Comparison of ENCODE assay signal across 29 cellular contexts in genomic region chr5:8341416-8341815, GRCh38.
"Had no signal": no experiment of that assay in that cellular context is flagged by ENCODE, and none has a peak within 500 bp of the region (broad histone marks: within the 10 kb centered on the region; RNA-seq: fewer than 3 reads in every experiment).

No MANE protein-coding gene starts in this region.

- H3K9me3 ChIP-seq: ascending aorta, body of pancreas, Peyer's patch, SJSA1, SK-N-SH had no signal

- H3K27me3 ChIP-seq: ascending aorta, body of pancreas, Peyer's patch, SJSA1 had no signal

- H3K36me3 ChIP-seq: ascending aorta, MG63, Peyer's patch, SJSA1, WERI-Rb-1 had no signal

- DNase-seq: activated CD4-positive, alpha-beta memory T cell treated with anti-CD3 and anti-CD28 coated beads, Interleukin-2, amount 10 ng/mL, durations not matched to agents 7 days and 5 days; activated CD4-positive, alpha-beta T cell treated with anti-CD3 and anti-CD28 coated beads for 1 hour; activated CD4-positive, alpha-beta T cell treated with anti-CD3 and anti-CD28 coated beads for 48 hours; activated CD4-positive, CD25-positive, alpha-beta regulatory T cell; activated CD8-positive, alpha-beta memory T cell treated with anti-CD3 and anti-CD28 coated beads for 24 hours; activated CD8-positive, alpha-beta memory T cell treated with anti-CD3 and anti-CD28 coated beads, Interleukin-2, amount 10 ng/mL, durations not matched to agents 7 days and 5 days; activated CD8-positive, alpha-beta memory T cell treated with anti-CD3 and anti-CD28 coated beads, Interleukin-2, amount 50 U/mL, for 48 hours; activated effector memory CD4-positive, alpha-beta T cell treated with anti-CD3 and anti-CD28 coated beads, Interleukin-2, amount 50 U/mL, for 16 hours; activated naive CD4-positive, alpha-beta T cell; activated naive CD4-positive, alpha-beta T cell treated with anti-CD3 and anti-CD28 coated beads, Interleukin-2, amount 50 U/mL, for 16 hours; activated naive CD8-positive, alpha-beta T cell treated with anti-CD3 and anti-CD28 coated beads for 36 hours; activated T-cell treated with anti-CD3 and anti-CD28 coated beads, Interleukin-2, amount 50 U/mL, for 48 hours; central memory CD4-positive, alpha-beta T cell; KG1; MG63; NCI-H1048; NCI-H1436; NCI-H1930; NCI-H226; Peyer's patch; RPMI8226; T-cell; T-helper 17 cell; T1000 had no signal

- H3K4me1 ChIP-seq: ascending aorta, body of pancreas, Peyer's patch, SJSA1 had no signal

- H3K27ac ChIP-seq: ascending aorta, body of pancreas, Peyer's patch, SJSA1, WERI-Rb-1 had no signal

- ATAC-seq: activated CD8-positive, alpha-beta memory T cell treated with anti-CD3 and anti-CD28 coated beads, Interleukin-2, amount 10 ng/mL, durations not matched to agents 7 days and 5 days; body of pancreas; T-cell; T-helper 17 cell had no signal

- H3K4me3 ChIP-seq: ascending aorta, body of pancreas, MG63, Peyer's patch, SJSA1 had no signal

- H3K9ac ChIP-seq: SK-N-SH had no signal
